1 cellular context compared by ENCODE assay signal in the genomic region with DNA sequence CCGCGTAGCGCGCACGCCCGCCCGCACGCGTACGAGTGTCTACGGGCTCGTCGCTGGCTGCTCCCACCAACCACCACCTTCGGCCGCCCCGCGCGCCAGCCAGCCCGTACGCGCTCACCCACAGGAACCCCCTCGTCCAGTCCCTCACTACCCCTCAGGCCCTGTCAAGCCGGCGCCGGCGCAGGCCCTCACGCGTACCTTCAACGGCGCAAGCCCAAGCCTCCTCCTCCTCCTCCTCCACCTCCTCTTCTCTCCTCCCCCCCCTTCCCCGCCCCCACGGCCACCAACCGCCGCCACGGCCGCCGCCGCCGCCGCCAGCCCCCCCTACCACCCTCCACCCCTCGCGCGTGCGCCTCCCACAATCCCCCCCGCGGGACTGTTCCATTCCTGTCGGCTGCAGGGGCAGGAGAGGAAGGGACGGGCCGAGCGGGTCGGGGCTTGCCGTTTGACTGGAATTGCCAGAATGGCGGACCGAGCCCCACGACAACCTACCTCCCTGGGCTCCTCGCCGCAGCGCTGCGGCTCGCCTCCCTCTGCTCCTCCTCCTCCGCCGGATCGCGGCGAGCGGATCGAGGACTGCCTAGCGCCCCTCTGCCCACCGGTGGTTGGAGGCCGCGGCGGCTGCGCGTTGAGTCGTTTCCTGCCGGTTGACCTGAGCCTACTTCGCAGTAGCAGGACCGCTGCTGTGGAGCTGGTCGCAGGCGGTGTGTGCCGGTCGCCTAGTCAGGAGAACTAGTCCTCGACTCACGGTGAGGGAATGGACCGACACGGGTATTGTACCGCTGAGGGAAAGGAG.
TF ChIP-seq lines count a peak whose summit lies in the region.

A gene with protein sequence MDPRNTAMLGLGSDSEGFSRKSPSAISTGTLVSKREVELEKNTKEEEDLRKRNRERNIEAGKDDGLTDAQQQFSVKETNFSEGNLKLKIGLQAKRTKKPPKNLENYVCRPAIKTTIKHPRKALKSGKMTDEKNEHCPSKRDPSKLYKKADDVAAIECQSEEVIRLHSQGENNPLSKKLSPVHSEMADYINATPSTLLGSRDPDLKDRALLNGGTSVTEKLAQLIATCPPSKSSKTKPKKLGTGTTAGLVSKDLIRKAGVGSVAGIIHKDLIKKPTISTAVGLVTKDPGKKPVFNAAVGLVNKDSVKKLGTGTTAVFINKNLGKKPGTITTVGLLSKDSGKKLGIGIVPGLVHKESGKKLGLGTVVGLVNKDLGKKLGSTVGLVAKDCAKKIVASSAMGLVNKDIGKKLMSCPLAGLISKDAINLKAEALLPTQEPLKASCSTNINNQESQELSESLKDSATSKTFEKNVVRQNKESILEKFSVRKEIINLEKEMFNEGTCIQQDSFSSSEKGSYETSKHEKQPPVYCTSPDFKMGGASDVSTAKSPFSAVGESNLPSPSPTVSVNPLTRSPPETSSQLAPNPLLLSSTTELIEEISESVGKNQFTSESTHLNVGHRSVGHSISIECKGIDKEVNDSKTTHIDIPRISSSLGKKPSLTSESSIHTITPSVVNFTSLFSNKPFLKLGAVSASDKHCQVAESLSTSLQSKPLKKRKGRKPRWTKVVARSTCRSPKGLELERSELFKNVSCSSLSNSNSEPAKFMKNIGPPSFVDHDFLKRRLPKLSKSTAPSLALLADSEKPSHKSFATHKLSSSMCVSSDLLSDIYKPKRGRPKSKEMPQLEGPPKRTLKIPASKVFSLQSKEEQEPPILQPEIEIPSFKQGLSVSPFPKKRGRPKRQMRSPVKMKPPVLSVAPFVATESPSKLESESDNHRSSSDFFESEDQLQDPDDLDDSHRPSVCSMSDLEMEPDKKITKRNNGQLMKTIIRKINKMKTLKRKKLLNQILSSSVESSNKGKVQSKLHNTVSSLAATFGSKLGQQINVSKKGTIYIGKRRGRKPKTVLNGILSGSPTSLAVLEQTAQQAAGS (N-terminal part only) (minus strand): TSS at position 223 of the 796 bp plus-strand sequence. CDS start 41,284 bp downstream, outside the sequence.

TF ChIP-seq in SK-N-SH treated with all-trans-retinoic acid at 6 μM for 48 hours, 23 proteins besides CTCF, POLR2A, EP300 and RAD21 (continued from another document):
- TF ChIP-seq, protein P1, sequence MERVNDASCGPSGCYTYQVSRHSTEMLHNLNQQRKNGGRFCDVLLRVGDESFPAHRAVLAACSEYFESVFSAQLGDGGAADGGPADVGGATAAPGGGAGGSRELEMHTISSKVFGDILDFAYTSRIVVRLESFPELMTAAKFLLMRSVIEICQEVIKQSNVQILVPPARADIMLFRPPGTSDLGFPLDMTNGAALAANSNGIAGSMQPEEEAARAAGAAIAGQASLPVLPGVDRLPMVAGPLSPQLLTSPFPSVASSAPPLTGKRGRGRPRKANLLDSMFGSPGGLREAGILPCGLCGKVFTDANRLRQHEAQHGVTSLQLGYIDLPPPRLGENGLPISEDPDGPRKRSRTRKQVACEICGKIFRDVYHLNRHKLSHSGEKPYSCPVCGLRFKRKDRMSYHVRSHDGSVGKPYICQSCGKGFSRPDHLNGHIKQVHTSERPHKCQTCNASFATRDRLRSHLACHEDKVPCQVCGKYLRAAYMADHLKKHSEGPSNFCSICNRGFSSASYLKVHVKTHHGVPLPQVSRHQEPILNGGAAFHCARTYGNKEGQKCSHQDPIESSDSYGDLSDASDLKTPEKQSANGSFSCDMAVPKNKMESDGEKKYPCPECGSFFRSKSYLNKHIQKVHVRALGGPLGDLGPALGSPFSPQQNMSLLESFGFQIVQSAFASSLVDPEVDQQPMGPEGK (CRISPR knock-in tag; IDR thresholded peaks at IDR 0.05; ENCODE audit: borderline replicate concordance): no peak
- peak; percentile 89 for TF ChIP-seq ZFP3 (CRISPR knock-in tag; IDR thresholded peaks at IDR 0.05)
- TF ChIP-seq CSDC2 (CRISPR knock-in tag; IDR thresholded peaks at IDR 0.05): no peak
- TF ChIP-seq BACH2 (CRISPR knock-in tag; IDR thresholded peaks at IDR 0.05; ENCODE audit: borderline replicate concordance): no peak
- TF ChIP-seq ZNF8 (CRISPR knock-in tag; IDR thresholded peaks at IDR 0.05): no peak
- no peak for TF ChIP-seq PPARA (CRISPR knock-in tag; IDR thresholded peaks at IDR 0.05; ENCODE audit: borderline replicate concordance)
- TF ChIP-seq, protein P2, sequence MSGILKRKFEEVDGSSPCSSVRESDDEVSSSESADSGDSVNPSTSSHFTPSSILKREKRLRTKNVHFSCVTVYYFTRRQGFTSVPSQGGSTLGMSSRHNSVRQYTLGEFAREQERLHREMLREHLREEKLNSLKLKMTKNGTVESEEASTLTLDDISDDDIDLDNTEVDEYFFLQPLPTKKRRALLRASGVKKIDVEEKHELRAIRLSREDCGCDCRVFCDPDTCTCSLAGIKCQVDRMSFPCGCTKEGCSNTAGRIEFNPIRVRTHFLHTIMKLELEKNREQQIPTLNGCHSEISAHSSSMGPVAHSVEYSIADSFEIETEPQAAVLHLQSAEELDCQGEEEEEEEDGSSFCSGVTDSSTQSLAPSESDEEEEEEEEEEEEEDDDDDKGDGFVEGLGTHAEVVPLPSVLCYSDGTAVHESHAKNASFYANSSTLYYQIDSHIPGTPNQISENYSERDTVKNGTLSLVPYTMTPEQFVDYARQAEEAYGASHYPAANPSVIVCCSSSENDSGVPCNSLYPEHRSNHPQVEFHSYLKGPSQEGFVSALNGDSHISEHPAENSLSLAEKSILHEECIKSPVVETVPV (CRISPR knock-in tag; IDR thresholded peaks at IDR 0.05): no peak
- TF ChIP-seq ZFP30 (CRISPR knock-in tag; IDR thresholded peaks at IDR 0.05): no peak
- TF ChIP-seq TOX (CRISPR knock-in tag; IDR thresholded peaks at IDR 0.05; ENCODE audit: borderline replicate concordance): peak; percentile 77; the same call in 1 of the 2 replicates
- TF ChIP-seq ZNF565 (CRISPR knock-in tag; conservative IDR thresholded peaks at IDR 0.05; ENCODE audit: low read depth): no peak
TF ChIP-seq in SK-N-SH treated with all-trans-retinoic acid at 6 μM for 48 hours: peak in this region for 4.
